Comparison of ENCODE assay signal across 34 cellular contexts in the genomic region with DNA sequence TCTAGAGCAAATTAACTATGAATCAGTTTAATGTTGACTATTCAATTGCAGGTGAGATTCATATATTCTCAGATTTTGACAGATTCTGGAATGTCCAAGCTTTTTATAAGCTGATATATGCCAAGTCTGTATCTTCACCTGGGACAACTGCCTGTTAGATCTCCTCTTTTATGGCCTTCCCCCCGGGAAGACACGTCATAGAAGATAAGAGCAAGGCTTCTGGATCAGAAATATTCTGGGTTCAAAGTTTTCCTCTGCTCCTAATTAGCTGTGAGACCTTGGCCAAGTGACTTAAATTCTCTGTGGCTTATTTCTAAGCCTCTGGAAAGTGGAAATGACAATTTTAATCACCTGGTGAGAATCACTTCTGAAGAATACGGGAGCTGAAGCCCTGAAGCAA.
"Had no signal": no experiment of that assay in that cellular context is flagged by ENCODE, and none has a peak within 500 bp of the region (broad histone marks: within the 10 kb centered on the region; RNA-seq: fewer than 3 reads in every experiment).

No MANE protein-coding gene starts in this region.

- H3K4me3 ChIP-seq: adrenal gland, ascending aorta, body of pancreas, breast epithelium, cardiac muscle cell had no signal

- ATAC-seq: activated naive CD4-positive, alpha-beta T cell treated with anti-CD3 and anti-CD28 coated beads, Interleukin-2, amount 50 U/mL, for 72 hours; activated naive CD8-positive, alpha-beta T cell treated with anti-CD3 and anti-CD28 coated beads, Interleukin-2, amount 50 U/mL, for 24 hours; activated T-cell treated with anti-CD3 and anti-CD28 coated beads, Interleukin-2, amount 50 U/mL, for 4 hours; activated T-cell treated with anti-CD3 and anti-CD28 coated beads, Interleukin-2, amount 50 U/mL, for 72 hours; activated T-helper 17 cell treated with anti-CD3 and anti-CD28 coated beads, Interleukin-2, amount 50 U/mL, for 72 hours; body of pancreas had no signal

- H3K27ac ChIP-seq: adrenal gland, body of pancreas, brain microvascular endothelial cell, breast epithelium, cardiac muscle cell had no signal

- H3K9me3 ChIP-seq: adrenal gland, ascending aorta, body of pancreas, breast epithelium had no signal

- FAIRE-seq: astrocyte, bronchial epithelial cell had no signal

- H3K27me3 ChIP-seq: adrenal gland, ascending aorta, body of pancreas, brain microvascular endothelial cell, breast epithelium, cardiac muscle cell had no signal

- H3K4me1 ChIP-seq: adrenal gland, body of pancreas, breast epithelium had no signal

- H3K36me3 ChIP-seq: adrenal gland, ascending aorta, brain microvascular endothelial cell, breast epithelium, cardiac muscle cell had no signal

- DNase-seq: activated effector memory CD4-positive, alpha-beta T cell treated with anti-CD3 and anti-CD28 coated beads, Interleukin-2, amount 50 U/mL, for 16 hours; activated effector memory CD4-positive, alpha-beta T cell treated with Interleukin-2 at 50 U/mL for 16 hours; activated gamma-delta T cell; activated gamma-delta T cell treated with Interleukin-2 at 50 U/mL for 16 hours; activated naive CD4-positive, alpha-beta T cell; activated naive CD4-positive, alpha-beta T cell treated with anti-CD3 and anti-CD28 coated beads for 36 hours; activated naive CD4-positive, alpha-beta T cell treated with anti-CD3 and anti-CD28 coated beads, Interleukin-2, amount 10 ng/mL, durations not matched to agents 7 days and 5 days; activated naive CD4-positive, alpha-beta T cell treated with anti-CD3 and anti-CD28 coated beads, Interleukin-2, amount 50 U/mL, for 16 hours; activated naive CD4-positive, alpha-beta T cell treated with Interleukin-2 at 50 U/mL for 16 hours; activated naive CD8-positive, alpha-beta T cell treated with anti-CD3 and anti-CD28 coated beads for 36 hours; activated naive CD8-positive, alpha-beta T cell treated with anti-CD3 and anti-CD28 coated beads, Interleukin-2, amount 10 ng/mL, durations not matched to agents 7 days and 5 days; activated naive CD8-positive, alpha-beta T cell treated with anti-CD3 and anti-CD28 coated beads, Interleukin-2, amount 50 U/mL, for 24 hours; activated T-cell treated with anti-CD3 and anti-CD28 coated beads, Interleukin-2, amount 50 U/mL, for 1 hour; activated T-cell treated with anti-CD3 and anti-CD28 coated beads, Interleukin-2, amount 50 U/mL, for 24 hours; activated T-cell treated with anti-CD3 and anti-CD28 coated beads, Interleukin-2, amount 50 U/mL, for 4 hours; activated T-cell treated with anti-CD3 and anti-CD28 coated beads, Interleukin-2, amount 50 U/mL, for 48 hours; activated T-cell treated with anti-CD3 and anti-CD28 coated beads, Interleukin-2, amount 50 U/mL, for 72 hours; adrenal gland; amniotic stem cell; amygdala; anterior cingulate cortex; aorta; body of pancreas; brain microvascular endothelial cell; caudate nucleus; central memory CD4-positive, alpha-beta T cell; cerebellar nuclear complex had no signal
